3 cellular contexts compared by ENCODE assay signal in the genomic region with DNA sequence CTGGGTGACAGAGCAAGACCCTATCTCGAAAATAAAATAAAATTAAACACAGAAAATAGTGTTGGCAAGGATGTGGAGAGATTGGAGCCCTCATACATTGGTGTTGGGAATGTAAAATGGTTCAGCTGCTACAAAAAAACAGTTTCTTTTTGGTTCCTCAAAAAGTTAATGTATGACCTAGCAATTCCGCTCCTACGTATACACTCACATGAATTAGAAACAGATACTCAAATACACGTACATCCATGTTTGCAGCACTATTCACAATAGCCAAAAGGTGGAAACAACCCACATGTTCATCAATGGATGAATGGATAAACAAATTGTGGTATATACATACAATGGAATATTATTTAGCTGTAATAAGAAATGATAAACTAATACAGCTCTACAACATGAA.
"Had no signal": no experiment of that assay in that cellular context is flagged by ENCODE, and none has a peak within 500 bp of the region (broad histone marks: within the 10 kb centered on the region; RNA-seq: fewer than 3 reads in every experiment).

No MANE protein-coding gene starts in this region.

- ATAC-seq: GM12878 had no signal

- DNase-seq: GDM1, GF-D8 had no signal

- H3K4me3 ChIP-seq: GM12878 had no signal
